Comparison of ENCODE assay signal across 8 cellular contexts in genomic region chr11:43419460-43419859, GRCh38.
A peak's percentile ranks its signal among the peaks of the same experiment; 100 is the strongest.
DNase-seq lines count a peak whose midpoint lies in the region; ATAC-seq and TF ChIP-seq lines count a peak whose summit lies in the region.

No MANE protein-coding gene starts in this region.

- intact Hi-C loops in esophagus muscularis mucosa (cut with DNase I) = no loop called here

- H3K4me3 ChIP-seq in BE2C (ENCODE audit: low read depth, low read length) (no peak overlapping the region), GM12864 (ENCODE audit: low read depth, low read length) (no peak overlapping the region), SU-DHL-6 (ENCODE audit: insufficient read depth, low read length, poor library complexity, severe bottlenecking) (no peak overlapping the region), esophagus muscularis mucosa (no peak overlapping the region), parathyroid adenoma (ENCODE audit: low read depth, low read length) (no peak overlapping the region)

- peak; percentile 56 for TF ChIP-seq CTCF in BE2C (IDR thresholded peaks at IDR 0.05; ENCODE audit: low read depth, low read length)
- peak; percentile 58 for TF ChIP-seq CTCF in GM12864 (IDR thresholded peaks at IDR 0.05; ENCODE audit: low read depth, low read length, missing control alignments)
- peak; percentile 75 for TF ChIP-seq CTCF in SU-DHL-6 (IDR thresholded peaks at IDR 0.05; ENCODE audit: insufficient read depth, low read length, poor library complexity, severe bottlenecking)
- TF ChIP-seq CTCF in esophagus muscularis mucosa (IDR thresholded peaks at IDR 0.05) = peak; percentile 43 to 70 (median 46)
- peak; percentile 43 for TF ChIP-seq CTCF in parathyroid adenoma (IDR thresholded peaks at IDR 0.05)

- H3K36me3 ChIP-seq in BE2C = no peaks in the 10 kb centered on the region
- peaks cover 11% of the 10 kb centered on the region for H3K36me3 ChIP-seq in SU-DHL-6 (ENCODE audit: low read length)
- peaks cover 8 to 47% (median 32%) of the 10 kb centered on the region in 4 donors for H3K36me3 ChIP-seq in esophagus muscularis mucosa
- H3K36me3 ChIP-seq in parathyroid adenoma (ENCODE audit: control insufficient read depth, insufficient read depth, low read length) = no peaks in the 10 kb centered on the region

- DNase-seq in BE2C (peak; percentile 27), GM12864 (ENCODE audit: low read depth) (no peak), HS-5 (ENCODE audit: low read depth) (peak; percentile 20), esophagus muscularis mucosa (ENCODE audit: extremely low spot score) (no peak), mesenteric fat pad (ENCODE audit: low spot score) (no peak)

- TF ChIP-seq EP300 in esophagus muscularis mucosa (IDR thresholded peaks at IDR 0.05) = no peak

- H3K9me3 ChIP-seq in BE2C (no peaks in the 10 kb centered on the region), SU-DHL-6 (ENCODE audit: insufficient read depth, low read length) (no peaks in the 10 kb centered on the region), esophagus muscularis mucosa (no peaks in the 10 kb centered on the region), parathyroid adenoma (ENCODE audit: control insufficient read depth, low read length) (no peaks in the 10 kb centered on the region)

- H3K4me1 ChIP-seq in BE2C = no peaks in the 10 kb centered on the region
- peaks cover 0 to 4% (median 0%) of the 10 kb centered on the region in 4 donors for H3K4me1 ChIP-seq in esophagus muscularis mucosa
- no peaks in the 10 kb centered on the region for H3K4me1 ChIP-seq in parathyroid adenoma

- H3K79me2 ChIP-seq in SU-DHL-6 (ENCODE audit: insufficient read depth, low read length) (no peaks in the 10 kb centered on the region), parathyroid adenoma (no peaks in the 10 kb centered on the region)

- H2AFZ ChIP-seq in SU-DHL-6 (ENCODE audit: low read depth, low read length, severe bottlenecking) (no peak overlapping the region), parathyroid adenoma (no peak overlapping the region)

- ATAC-seq in HG03095 (IDR thresholded peaks at IDR 0.05; ENCODE audit: unreplicated experiment) = no peak

- no peak overlapping the region for H3K27ac ChIP-seq in SU-DHL-6 (ENCODE audit: low read depth, low read length)
- no peak overlapping the region for H3K27ac ChIP-seq in esophagus muscularis mucosa (replicated peaks in 1 of 4)
- H3K27ac ChIP-seq in parathyroid adenoma = no peak overlapping the region

- H3K9ac ChIP-seq in SU-DHL-6 (ENCODE audit: low read length) (no peak overlapping the region), parathyroid adenoma (no peak overlapping the region)

- H3K9me2 ChIP-seq in SU-DHL-6 (replicated peaks; ENCODE audit: insufficient read depth, low read length) = no peaks in the 10 kb centered on the region

- no peak overlapping the region for H3K4me2 ChIP-seq in SU-DHL-6 (ENCODE audit: low read depth, low read length, poor library complexity, severe bottlenecking)
- H3K4me2 ChIP-seq in parathyroid adenoma (ENCODE audit: low read length) = no peak overlapping the region

- H3F3A ChIP-seq in SU-DHL-6 (ENCODE audit: insufficient read depth) = peaks cover 14% of the 10 kb centered on the region; the same call in 1 of the 2 replicates

- TF ChIP-seq POLR2A in esophagus muscularis mucosa (IDR thresholded peaks at IDR 0.05; ENCODE audit: low read depth) = no peak

- H3K27me3 ChIP-seq in BE2C = no peaks in the 10 kb centered on the region
- H3K27me3 ChIP-seq in SU-DHL-6 (ENCODE audit: low read length) = no peaks in the 10 kb centered on the region
- H3K27me3 ChIP-seq in esophagus muscularis mucosa = no peaks in the 10 kb centered on the region
- no peaks in the 10 kb centered on the region for H3K27me3 ChIP-seq in parathyroid adenoma (ENCODE audit: control insufficient read depth, insufficient read depth, low read length)

- no peaks in the 10 kb centered on the region for H4K20me1 ChIP-seq in SU-DHL-6 (ENCODE audit: low read depth, low read length)

Comparison
In these comparisons a context has a peak if more than half of its experiments do, and no peak if none do; other contexts are left out.
1. DNase-seq: peak in BE2C (single experiment) and HS-5 (single experiment); none in GM12864 (single experiment), esophagus muscularis mucosa (single experiment) and mesenteric fat pad (single experiment).
2. Peak in every context shown above with its lines, with median percentiles within 50 percentile points of each other: CTCF ChIP-seq.